Comparison of ENCODE assay signal across 9 cellular contexts in genomic region chr4:6943012-6943869, GRCh38. TPM values are rescaled to one million over a fixed set of nuclear protein-coding genes. Genes with fewer than 3 reads are reported as not detected.
A peak's percentile ranks its signal among the peaks of the same experiment; 100 is the strongest.
DNase-seq lines count a peak whose midpoint lies in the region; ATAC-seq, FAIRE-seq and TF ChIP-seq lines count a peak whose summit lies in the region.
"Had no signal": no experiment of that assay in that cellular context is flagged by ENCODE, and none has a peak within 500 bp of the region (broad histone marks: within the 10 kb centered on the region; RNA-seq: fewer than 3 reads in every experiment).

No MANE protein-coding gene starts in this region.

- H3K23ac ChIP-seq in mesendoderm (ENCODE audit: low read length): no peak overlapping the region

- H3K9ac ChIP-seq in mesendoderm (ENCODE audit: low read length): peak overlapping the region; percentile 4

- no peak overlapping the region for H2BK5ac ChIP-seq in mesendoderm (ENCODE audit: low read length)

- intact Hi-C loops in activated naive CD4-positive, alpha-beta T cell treated with anti-CD3 and anti-CD28 coated beads for 36 hours (cut with micrococcal nuclease): loop anchor here (2.0 kb wide), 1 partner anchor 26 kb away; no protein-coding TSS in a partner anchor
- intact Hi-C loops in body of pancreas (cut with DNase I): no loop called here

- H2BK120ac ChIP-seq in mesendoderm (ENCODE audit: low read depth, low read length): no peak overlapping the region

- peaks cover 1% of the 10 kb centered on the region for H3K79me1 ChIP-seq in mesendoderm (ENCODE audit: low read length)

- no peak overlapping the region for H2BK15ac ChIP-seq in mesendoderm (replicated peaks; ENCODE audit: low read depth)

- H3K4ac ChIP-seq in mesendoderm (ENCODE audit: low read depth, low read length): no peak overlapping the region

- no peak overlapping the region for H3K4me3 Mint-ChIP-seq in activated naive CD4-positive, alpha-beta T cell treated with anti-CD3 and anti-CD28 coated beads for 36 hours

- TF ChIP-seq POLR2A in body of pancreas (IDR thresholded peaks at IDR 0.05): no peak
- TF ChIP-seq POLR2A in GM12891 (IDR thresholded peaks at IDR 0.05; ENCODE audit: low read depth, low read length): no peak

- no peak overlapping the region for H4K5ac ChIP-seq in mesendoderm (ENCODE audit: low read length)

- H3K4me3 ChIP-seq in body of pancreas (no peak overlapping the region), mesendoderm (ENCODE audit: low read length) (no peak overlapping the region), urinary bladder (ENCODE audit: low read depth, low read length) (no peak overlapping the region)

- peaks cover 1% of the 10 kb centered on the region for H3K79me2 ChIP-seq in mesendoderm (ENCODE audit: control insufficient read depth, insufficient read depth, low read length)

- no peak overlapping the region for H2AK5ac ChIP-seq in mesendoderm (ENCODE audit: low read length)

- H3K4me1 ChIP-seq in body of pancreas: peaks cover 26% of the 10 kb centered on the region
- peaks cover 14% of the 10 kb centered on the region for H3K4me1 ChIP-seq in mesendoderm (ENCODE audit: control insufficient read depth, low read depth, low read length)
- H3K4me1 ChIP-seq in urinary bladder (ENCODE audit: insufficient read depth): no peaks in the 10 kb centered on the region

- H3K9me3 Mint-ChIP-seq in activated naive CD4-positive, alpha-beta T cell treated with anti-CD3 and anti-CD28 coated beads for 36 hours: no peaks in the 10 kb centered on the region

- H3K27me3 ChIP-seq in body of pancreas (no peaks in the 10 kb centered on the region), mesendoderm (ENCODE audit: insufficient read depth, low read length, poor library complexity) (no peaks in the 10 kb centered on the region)

- CTCF ChIA-PET in activated naive CD4-positive, alpha-beta T cell treated with anti-CD3 and anti-CD28 coated beads for 36 hours (lab: Charles Lee): interaction anchor here (0.9 to 1.6 kb wide), 5 partner anchors 14 to 70 kb away, joined by 3 to 7 read pairs (median 3); no protein-coding TSS in a partner anchor

- peaks cover 55% of the 10 kb centered on the region for H3K4me1 Mint-ChIP-seq in activated naive CD4-positive, alpha-beta T cell treated with anti-CD3 and anti-CD28 coated beads for 36 hours (ENCODE audit: low read depth)

- H3K36me3 ChIP-seq in body of pancreas (replicated peaks in 1 of 2; ENCODE audit: insufficient read depth in 1 of 2, low read depth in 2 of 2) (no peaks in the 10 kb centered on the region), mesendoderm (ENCODE audit: control insufficient read depth, insufficient read depth, low read length) (no peaks in the 10 kb centered on the region), urinary bladder (ENCODE audit: insufficient read depth) (no peaks in the 10 kb centered on the region)

- peak overlapping the region; percentile 14 for H3K27ac Mint-ChIP-seq in activated naive CD4-positive, alpha-beta T cell treated with anti-CD3 and anti-CD28 coated beads for 36 hours

- no peak for TF ChIP-seq CTCF in body of pancreas (IDR thresholded peaks at IDR 0.05)

- no peaks in the 10 kb centered on the region for H3K27me3 Mint-ChIP-seq in activated naive CD4-positive, alpha-beta T cell treated with anti-CD3 and anti-CD28 coated beads for 36 hours (ENCODE audit: low read depth)

- no peak for FAIRE-seq in GM12891 (lab: Jason Lieb, UNC)
- FAIRE-seq: keratinocyte had no signal

- DNase-seq in activated naive CD4-positive, alpha-beta T cell treated with anti-CD3 and anti-CD28 coated beads for 36 hours: no peak
- DNase-seq in activated naive CD4-positive, alpha-beta T cell treated with anti-CD3 and anti-CD28 coated beads, Interleukin-2, amount 50 U/mL, for 16 hours: no peak
- DNase-seq in body of pancreas: no peak
- peak; percentile 65 for DNase-seq in mesendoderm
- no peak for DNase-seq in GM12891 (ENCODE audit: insufficient read length, low spot score)
- DNase-seq in AML-193 (lab: John Stamatoyannopoulos, UW): no peak

- peak overlapping the region; percentile 9 for H3K56ac ChIP-seq in mesendoderm (ENCODE audit: low read length)

- H3K27ac ChIP-seq in body of pancreas (peak overlapping the region in 2 of 4 donors; percentile 26 to 76), mesendoderm (ENCODE audit: low read depth, low read length) (no peak overlapping the region), urinary bladder (ENCODE audit: low read depth) (peak overlapping the region; percentile 42)

- no peak overlapping the region for H4K8ac ChIP-seq in mesendoderm (ENCODE audit: low read depth, low read length)

- no peak overlapping the region for H3K4me2 ChIP-seq in mesendoderm (ENCODE audit: low read length)

- ATAC-seq in body of pancreas (peak; percentile 15), HG02588 (IDR thresholded peaks at IDR 0.05; ENCODE audit: unreplicated experiment) (no peak)

- no peaks in the 10 kb centered on the region for H3K9me3 ChIP-seq in body of pancreas

- 58 to 59% methylated on average over 19 of the region's 19 CpGs for WGBS in body of pancreas, 2 donors
- WGBS in mesendoderm (ENCODE audit: extremely low coverage, insufficient coverage, low lambda C conversion rate): no CpG with 5 or more reads among the region's 19 CpGs
- 72% methylated on average over 19 of the region's 19 CpGs for WGBS in urinary bladder

- no peak overlapping the region for H3K18ac ChIP-seq in mesendoderm (ENCODE audit: low read length)

- no peaks in the 10 kb centered on the region for H3K36me3 Mint-ChIP-seq in activated naive CD4-positive, alpha-beta T cell treated with anti-CD3 and anti-CD28 coated beads for 36 hours (ENCODE audit: low read depth)

TF ChIP-seq in GM12891, 5 proteins besides CTCF, POLR2A, EP300 and RAD21:
- no peak for TF ChIP-seq SPI1 (IDR thresholded peaks at IDR 0.05; ENCODE audit: low read depth, low read length)
- no peak for TF ChIP-seq POU2F2 (IDR thresholded peaks at IDR 0.05; ENCODE audit: low read depth, low read length)
- no peak for TF ChIP-seq TAF1 (IDR thresholded peaks at IDR 0.05; ENCODE audit: low read depth, low read length)
- no peak for TF ChIP-seq POLR2AphosphoS5 (IDR thresholded peaks at IDR 0.05; ENCODE audit: low read depth, low read length)
- TF ChIP-seq PAX5 (IDR thresholded peaks at IDR 0.05; ENCODE audit: insufficient read depth, low read length, severe bottlenecking): no peak

RNA-seq across cellular contexts. Expression of gene TBC1D14, which starts 33.6 kb away (rescaled TPM):
- total RNA-seq in activated naive CD4-positive, alpha-beta T cell treated with anti-CD3 and anti-CD28 coated beads for 36 hours: 10 to 100 TPM; 23.6 to 24.6 TPM
- total RNA-seq in body of pancreas: 10 to 100 TPM; 10.5 to 20.0 TPM
- 28.0 TPM for polyA plus RNA-seq in mesendoderm (2013, experiment 1 of 2)
- 30.1 TPM for polyA plus RNA-seq in mesendoderm (2013, experiment 2 of 2)
- total RNA-seq in urinary bladder: 40.7 TPM
- 33.0 TPM for polyA plus RNA-seq in urinary bladder
- polyA plus RNA-seq in GM12891 (2012; ENCODE audit: low read depth, missing spikeins): 14.7 TPM
